Comparison of ENCODE assay signal across 9 cellular contexts in the genomic region with DNA sequence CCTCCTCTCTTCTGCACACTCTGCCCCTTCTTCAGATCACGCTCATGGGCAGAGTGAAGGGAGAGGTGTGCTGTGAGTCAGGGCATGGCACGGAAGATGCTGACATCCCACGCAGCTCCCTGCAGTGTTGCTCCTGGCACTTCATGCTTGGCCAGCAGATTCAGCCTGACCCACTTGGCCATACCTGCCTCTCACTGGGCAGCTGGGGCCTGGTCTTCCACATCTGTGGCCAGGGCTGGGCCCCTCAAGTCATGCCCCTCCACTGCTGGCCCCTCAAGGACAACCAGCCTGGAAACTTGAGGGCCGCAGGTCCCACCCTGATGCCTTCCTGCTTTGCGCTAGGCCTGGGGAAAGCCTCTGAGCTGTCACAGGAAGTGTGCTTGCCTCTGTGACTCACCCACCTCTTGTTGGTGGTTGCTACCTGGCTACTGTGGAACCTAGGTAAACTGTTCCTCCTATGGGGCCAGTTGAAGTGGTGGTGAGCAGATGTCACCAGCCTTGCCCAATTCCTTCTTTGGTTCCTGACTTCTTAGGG. TPM values are rescaled to one million over a fixed set of nuclear protein-coding genes. Genes with fewer than 3 reads are reported as not detected.
DNase-seq lines count a peak whose midpoint lies in the region; ATAC-seq, FAIRE-seq and TF ChIP-seq lines count a peak whose summit lies in the region.
"Had no signal": no experiment of that assay in that cellular context is flagged by ENCODE, and none has a peak within 500 bp of the region (broad histone marks: within the 10 kb centered on the region; RNA-seq: fewer than 3 reads in every experiment).

No MANE protein-coding gene starts in this region.

- intact Hi-C loops in HepG2 (cut with micrococcal nuclease; ENCODE audit: unreplicated experiment): no loop called here

- H3K9me3 ChIP-seq in HepG2 (ENCODE audit: low read length): no peaks in the 10 kb centered on the region

- no peak overlapping the region for H3K9ac ChIP-seq in HepG2 (ENCODE audit: insufficient read depth, low read depth, low read length)

- BruUV-seq in HepG2 (replicated peaks; lab: Mats Ljungman, UMichigan): no TSS peak

- TF ChIP-seq CTCF in RWPE1 (conservative IDR thresholded peaks at IDR 0.05; ENCODE audit: low read depth): no peak
- no peak for TF ChIP-seq CTCF in HepG2 (CRISPR knock-in tag; IDR thresholded peaks at IDR 0.05)

- WGBS in HepG2 (ENCODE audit: low lambda C conversion rate): 75% methylated on average over 3 of the region's 5 CpGs

- DNase-seq in RWPE1 (ENCODE audit: low spot score) (peak; percentile 32), HepG2 (ENCODE audit: low spot score) (no peak), NCI-H1930 (lab: John Stamatoyannopoulos, UW) (no peak)
- DNase-seq in activated T-cell treated with anti-CD3 and anti-CD28 coated beads, Interleukin-2, amount 50 U/mL, for 48 hours: peak; percentile 69 to 74
- DNase-seq in stimulated activated CD8-positive, alpha-beta memory T cell treated with anti-CD3 and anti-CD28 coated beads, Interleukin-7, amount 100 ng/mL, for 24 hours (ENCODE audit: low read depth): peak; percentile 20

- ATAC-seq in HepG2 (peak; percentile 39; the same call in 1 of the 3 replicates), GM19395 (IDR thresholded peaks at IDR 0.05; ENCODE audit: unreplicated experiment) (no peak), GM18519 (IDR thresholded peaks at IDR 0.05; ENCODE audit: low FRiP score, unreplicated experiment) (no peak), HG03460 (IDR thresholded peaks at IDR 0.05; ENCODE audit: unreplicated experiment) (no peak)

- in situ Hi-C loops in HepG2 (cut with HindIII; ENCODE audit: extremely low pct_ligation_motif_present, low pct_unique_long_range_greater_than_20kb): no loop called here

- no peak for TF ChIP-seq RAD21 in HepG2 (CRISPR knock-in tag; IDR thresholded peaks at IDR 0.05)

- H3K27ac ChIP-seq in RWPE1 (peak overlapping the region; percentile 53), HepG2 (ENCODE audit: extremely low read length, insufficient read depth, low read length) (no peak overlapping the region)

- FAIRE-seq in HepG2 (lab: Jason Lieb, UNC): no peak
- FAIRE-seq: GM12891 had no signal

- H3K36me3 ChIP-seq in HepG2 (replicated peaks in 1 of 2; ENCODE audit: control insufficient read depth in 1 of 2, insufficient read depth in 2 of 2, low read length in 2 of 2): no peaks in the 10 kb centered on the region

- CTCF ChIA-PET in RWPE1 (lab: Yijun Ruan, JAX) (interaction anchor here (1.2 kb wide), 1 partner anchor 13 kb away, joined by 3 read pairs; no protein-coding TSS in a partner anchor), HepG2 (lab: Yijun Ruan, JAX; ENCODE audit: low intra/inter-chr PET ratio, low total read pairs) (no interaction called here)

- no peak overlapping the region for H3K4me3 ChIP-seq in HepG2 (replicated peaks in 1 of 3; ENCODE audit: insufficient read depth in 1 of 3, low read depth in 2 of 3, low read length in 3 of 3)

- H3K4me1 ChIP-seq in HepG2 (ENCODE audit: insufficient read depth, low read length): no peaks in the 10 kb centered on the region

- POLR2A ChIA-PET in RWPE1 (lab: Yijun Ruan, JAX; ENCODE audit: low non-redundant PET) (no interaction called here), HepG2 (lab: Yijun Ruan, JAX) (no interaction called here)

- H3K79me2 ChIP-seq in HepG2 (ENCODE audit: insufficient read depth, low read length): no peaks in the 10 kb centered on the region

- TF ChIP-seq POLR2A in HepG2 (IDR thresholded peaks at IDR 0.05; ENCODE audit: insufficient read depth in 1 of 2, low read depth in 2 of 2, low read length in 2 of 2): no peak

- H3K27me3 ChIP-seq in HepG2 (ENCODE audit: control insufficient read depth in 1 of 2, insufficient read depth in 2 of 2, low read length in 2 of 2): no peaks in the 10 kb centered on the region

- H3K4me2 ChIP-seq in HepG2 (ENCODE audit: low read depth, low read length): no peak overlapping the region

- TF ChIP-seq EP300 in HepG2 (IDR thresholded peaks at IDR 0.05; ENCODE audit: low read depth in 2 of 2, low read length in 2 of 2) (no peak), HepG2 (CRISPR knock-in tag; IDR thresholded peaks at IDR 0.05; ENCODE audit: borderline replicate concordance) (no peak)

- H2AFZ ChIP-seq in HepG2 (ENCODE audit: low read length): no peak overlapping the region

- H4K20me1 ChIP-seq in HepG2 (ENCODE audit: insufficient read depth, low read length): no peaks in the 10 kb centered on the region

TF ChIP-seq in HepG2, 621 proteins besides CTCF, POLR2A, EP300 and RAD21 (continues in another document):
- TF ChIP-seq MED1 (CRISPR knock-in tag; IDR thresholded peaks at IDR 0.05) (no peak), ZNF460 (CRISPR knock-in tag; IDR thresholded peaks at IDR 0.05; ENCODE audit: borderline replicate concordance) (no peak), HOXA5 (CRISPR knock-in tag; IDR thresholded peaks at IDR 0.05) (no peak)
- TF ChIP-seq, protein P1, sequence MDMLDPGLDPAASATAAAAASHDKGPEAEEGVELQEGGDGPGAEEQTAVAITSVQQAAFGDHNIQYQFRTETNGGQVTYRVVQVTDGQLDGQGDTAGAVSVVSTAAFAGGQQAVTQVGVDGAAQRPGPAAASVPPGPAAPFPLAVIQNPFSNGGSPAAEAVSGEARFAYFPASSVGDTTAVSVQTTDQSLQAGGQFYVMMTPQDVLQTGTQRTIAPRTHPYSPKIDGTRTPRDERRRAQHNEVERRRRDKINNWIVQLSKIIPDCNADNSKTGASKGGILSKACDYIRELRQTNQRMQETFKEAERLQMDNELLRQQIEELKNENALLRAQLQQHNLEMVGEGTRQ (IDR thresholded peaks at IDR 0.05; ENCODE audit: low read depth, low read length): no peak
- TF ChIP-seq, protein P1 (CRISPR knock-in tag; IDR thresholded peaks at IDR 0.05; ENCODE audit: borderline replicate concordance): no peak
- TF ChIP-seq, protein P2, sequence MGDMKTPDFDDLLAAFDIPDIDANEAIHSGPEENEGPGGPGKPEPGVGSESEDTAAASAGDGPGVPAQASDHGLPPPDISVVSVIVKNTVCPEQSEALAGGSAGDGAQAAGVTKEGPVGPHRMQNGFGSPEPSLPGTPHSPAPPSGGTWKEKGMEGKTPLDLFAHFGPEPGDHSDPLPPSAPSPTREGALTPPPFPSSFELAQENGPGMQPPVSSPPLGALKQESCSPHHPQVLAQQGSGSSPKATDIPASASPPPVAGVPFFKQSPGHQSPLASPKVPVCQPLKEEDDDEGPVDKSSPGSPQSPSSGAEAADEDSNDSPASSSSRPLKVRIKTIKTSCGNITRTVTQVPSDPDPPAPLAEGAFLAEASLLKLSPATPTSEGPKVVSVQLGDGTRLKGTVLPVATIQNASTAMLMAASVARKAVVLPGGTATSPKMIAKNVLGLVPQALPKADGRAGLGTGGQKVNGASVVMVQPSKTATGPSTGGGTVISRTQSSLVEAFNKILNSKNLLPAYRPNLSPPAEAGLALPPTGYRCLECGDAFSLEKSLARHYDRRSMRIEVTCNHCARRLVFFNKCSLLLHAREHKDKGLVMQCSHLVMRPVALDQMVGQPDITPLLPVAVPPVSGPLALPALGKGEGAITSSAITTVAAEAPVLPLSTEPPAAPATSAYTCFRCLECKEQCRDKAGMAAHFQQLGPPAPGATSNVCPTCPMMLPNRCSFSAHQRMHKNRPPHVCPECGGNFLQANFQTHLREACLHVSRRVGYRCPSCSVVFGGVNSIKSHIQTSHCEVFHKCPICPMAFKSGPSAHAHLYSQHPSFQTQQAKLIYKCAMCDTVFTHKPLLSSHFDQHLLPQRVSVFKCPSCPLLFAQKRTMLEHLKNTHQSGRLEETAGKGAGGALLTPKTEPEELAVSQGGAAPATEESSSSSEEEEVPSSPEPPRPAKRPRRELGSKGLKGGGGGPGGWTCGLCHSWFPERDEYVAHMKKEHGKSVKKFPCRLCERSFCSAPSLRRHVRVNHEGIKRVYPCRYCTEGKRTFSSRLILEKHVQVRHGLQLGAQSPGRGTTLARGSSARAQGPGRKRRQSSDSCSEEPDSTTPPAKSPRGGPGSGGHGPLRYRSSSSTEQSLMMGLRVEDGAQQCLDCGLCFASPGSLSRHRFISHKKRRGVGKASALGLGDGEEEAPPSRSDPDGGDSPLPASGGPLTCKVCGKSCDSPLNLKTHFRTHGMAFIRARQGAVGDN (CRISPR knock-in tag; IDR thresholded peaks at IDR 0.05): peak; percentile 22; the same call in 1 of the 2 replicates

RNA-seq across cellular contexts. Expression of gene BSN, which starts 48.7 kb away (rescaled TPM):
- 0.70 and 0.86 TPM in 2 replicates for total RNA-seq in HepG2 (2016; rRNA removed; fragmentation: Illumina TruSeq; extraction: Trizol)
- 0.26 and 0.30 TPM in 2 replicates for total RNA-seq in HepG2 (2016; cell fraction: cytosol; rRNA removed; fragmentation: Illumina TruSeq; extraction: Trizol; ENCODE audit: low read depth)
- total RNA-seq in HepG2 (2016; cell fraction: insoluble cytoplasmic fraction; rRNA removed; fragmentation: Illumina TruSeq; extraction: Trizol): 0.67 and 0.71 TPM in 2 replicates
- total RNA-seq in HepG2 (2016; cell fraction: membrane; rRNA removed; fragmentation: Illumina TruSeq; extraction: Trizol): 0.28 and 0.43 TPM in 2 replicates
- 1.3 and 2.1 TPM in 2 replicates for total RNA-seq in HepG2 (2016; cell fraction: nucleus; rRNA removed; fragmentation: Illumina TruSeq; extraction: Trizol)
- 0.42 and 0.67 TPM in 2 replicates for polyA plus RNA-seq in HepG2 (2011; rRNA removed)
- polyA plus RNA-seq in HepG2 (2011; cell fraction: cytosol; rRNA removed): 0.23 and 0.25 TPM in 2 replicates
- 3.3 TPM in 2 replicates for polyA plus RNA-seq in HepG2 (2011; cell fraction: nucleus; rRNA removed)
- polyA plus RNA-seq in HepG2 (2012): 0.98 and 1.0 TPM in 2 replicates
- 0.10 and 0.11 TPM in 2 replicates for polyA plus RNA-seq in HepG2 (2016; cell fraction: cytosol; fragmentation: Illumina TruSeq; extraction: Trizol; ENCODE audit: low read depth)
- polyA plus RNA-seq in HepG2 (2016; cell fraction: insoluble cytoplasmic fraction; fragmentation: Illumina TruSeq; extraction: Trizol; ENCODE audit: low read depth): 0.40 and 0.68 TPM in 2 replicates
- polyA plus RNA-seq in HepG2 (2016; cell fraction: membrane; fragmentation: Illumina TruSeq; extraction: Trizol; ENCODE audit: low read depth): 0.08 and 0.10 TPM in 2 replicates
- 3.5 and 3.9 TPM in 2 replicates for polyA plus RNA-seq in HepG2 (2016; cell fraction: nucleus; fragmentation: Illumina TruSeq; extraction: Trizol; ENCODE audit: insufficient read depth, low read depth)
- 0.09 and 1.8 TPM in 2 replicates for polyA minus RNA-seq in HepG2 (2011; rRNA and poly(A)+ RNA removed; ENCODE audit: low replicate concordance)
- 0.88 and 1.1 TPM in 2 replicates for polyA minus RNA-seq in HepG2 (2011; cell fraction: cytosol; rRNA and poly(A)+ RNA removed)
- 1.8 and 2.2 TPM in 2 replicates for polyA minus RNA-seq in HepG2 (2011; cell fraction: nucleus; rRNA and poly(A)+ RNA removed)

Comparison
In these comparisons a context has a peak if more than half of its experiments do, and no peak if none do; other contexts are left out.
1. DNase-seq: peak in RWPE1 (single experiment), activated T-cell treated with anti-CD3 and anti-CD28 coated beads, Interleukin-2, amount 50 U/mL, for 48 hours (2 of 2) and stimulated activated CD8-positive, alpha-beta memory T cell treated with anti-CD3 and anti-CD28 coated beads, Interleukin-7, amount 100 ng/mL, for 24 hours (single experiment); none in HepG2 (single experiment) and NCI-H1930 (0 of 2).